In the genomic region with DNA sequence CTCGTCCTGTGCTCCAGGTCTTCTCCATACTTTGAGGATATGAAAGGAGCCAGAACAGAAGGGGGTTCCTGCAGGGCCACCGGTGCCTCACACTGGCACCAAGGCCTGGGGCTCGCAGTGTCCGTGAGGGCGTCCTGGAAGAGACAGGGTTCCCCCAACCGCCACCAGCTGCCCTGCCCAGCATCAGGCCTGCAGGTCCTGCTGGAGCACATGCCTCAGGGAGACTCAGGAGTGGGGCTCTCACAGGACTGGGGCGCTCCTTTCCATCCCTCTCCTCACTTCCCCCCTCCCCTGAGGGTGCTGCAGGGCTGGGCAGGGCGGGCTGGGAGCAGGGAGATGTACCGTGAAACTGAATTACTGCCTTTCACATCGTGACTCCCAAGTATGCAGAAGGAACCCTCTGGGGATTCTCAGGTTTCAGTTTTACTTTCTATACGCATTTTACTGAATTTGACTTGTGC, we compare ENCODE assay signal across 11 cellular contexts. TPM values are rescaled to one million over a fixed set of nuclear protein-coding genes. Genes with fewer than 3 reads are reported as not detected.
DNase-seq lines count a peak whose midpoint lies in the region; ATAC-seq and TF ChIP-seq lines count a peak whose summit lies in the region.
"Had no signal": no experiment of that assay in that cellular context is flagged by ENCODE, and none has a peak within 500 bp of the region (broad histone marks: within the 10 kb centered on the region; RNA-seq: fewer than 3 reads in every experiment).

No MANE protein-coding gene starts in this region.

- WGBS in spleen, 5 donors: 58 to 89% (median 82%) methylated on average over 5 to 11 of the region's 11 CpGs

- TF ChIP-seq POLR2A in spleen (IDR thresholded peaks at IDR 0.05) (no peak), vagina (IDR thresholded peaks at IDR 0.05) (no peak)

- H3K9me3 ChIP-seq in spleen (no peaks in the 10 kb centered on the region), vagina (no peaks in the 10 kb centered on the region)
- H3K9me3 ChIP-seq: thoracic aorta had no signal

- TF ChIP-seq CTCF in spleen (IDR thresholded peaks at IDR 0.05 in 8 of 11, conservative IDR thresholded peaks at IDR 0.05 in 3 of 11): no peak
- no peak for TF ChIP-seq CTCF in vagina (IDR thresholded peaks at IDR 0.05)

- peak; percentile 55 for ATAC-seq in GM19025 (IDR thresholded peaks at IDR 0.05; ENCODE audit: low read depth, unreplicated experiment)
- peak; percentile 68 for ATAC-seq in HG02884 (IDR thresholded peaks at IDR 0.05; ENCODE audit: unreplicated experiment)
- ATAC-seq in HG03469 (IDR thresholded peaks at IDR 0.05; ENCODE audit: unreplicated experiment): no peak

- H3K4me1 ChIP-seq in spleen (peaks cover 0 to 14% (median 0%) of the 10 kb centered on the region in 6 donors), vagina (no peaks in the 10 kb centered on the region)

- no peaks in the 10 kb centered on the region for H3K27me3 ChIP-seq in spleen (replicated peaks in 1 of 7)
- H3K27me3 ChIP-seq in vagina: no peaks in the 10 kb centered on the region
- H3K27me3 ChIP-seq: cardiac muscle cell had no signal

- H3K4me3 ChIP-seq in spleen (peak overlapping the region in 1 of 8 donors; percentile 17), vagina (no peak overlapping the region)
- H3K4me3 ChIP-seq: cardiac muscle cell, thoracic aorta had no signal

- no peak overlapping the region for H3K27ac ChIP-seq in spleen
- no peak overlapping the region for H3K27ac ChIP-seq in vagina
- H3K27ac ChIP-seq: cardiac muscle cell, thoracic aorta had no signal

- H3K36me3 ChIP-seq in spleen: peaks cover 0 to 91% (median 47%) of the 10 kb centered on the region in 6 donors
- peaks cover 0 to 30% of the 10 kb centered on the region in 2 donors for H3K36me3 ChIP-seq in vagina

- intact Hi-C loops in spleen (cut with DNase I; ENCODE audit: low total_unique reads): no loop called here
- intact Hi-C loops in vagina (cut with DNase I): no loop called here

- DNase-seq in NCI-H345 (lab: John Stamatoyannopoulos, UW) (peak; percentile 52), spleen (peak; percentile 68), vagina (ENCODE audit: extremely low spot score in 2 of 2) (no peak), HuH-7 (ENCODE audit: low spot score) (no peak), NCI-H748 treated with DMSO at 0.1 percent for 48 hours (lab: John Stamatoyannopoulos, UW) (no peak)
- DNase-seq: activated CD8-positive, alpha-beta memory T cell treated with anti-CD3 and anti-CD28 coated beads, Interleukin-2, amount 50 U/mL, for 4 hours had no signal

RNA-seq across cellular contexts. Expression of a gene that starts 31.7 kb away (rescaled TPM):
- 10 to 100 TPM in 4 of 7 donors, 1 to 10 TPM in 3; 8.5 to 13.1 (median 10.4) TPM for total RNA-seq in spleen
- polyA plus RNA-seq in spleen: 1 to 10 TPM; 2.1 to 4.5 (median 2.9) TPM
- 20.1 TPM for total RNA-seq in vagina

RNA-seq across cellular contexts. Expression of a gene that starts 49.3 kb away (rescaled TPM):
- total RNA-seq in spleen (10 to 100 TPM in 1 of 7 donors, 1 to 10 TPM in 6; 2.4 to 12.2 (median 4.4) TPM), vagina (4.7 TPM)
- under 1 TPM; 0.30 to 0.83 (median 0.41) TPM for polyA plus RNA-seq in spleen

Comparison
In these comparisons a context has a peak if more than half of its experiments do, and no peak if none do; other contexts are left out.
1. DNase-seq: peak in NCI-H345 (single experiment) and spleen (single experiment); none in vagina (0 of 2), HuH-7 (single experiment) and NCI-H748 treated with DMSO at 0.1 percent for 48 hours (single experiment).